In the genomic region with DNA sequence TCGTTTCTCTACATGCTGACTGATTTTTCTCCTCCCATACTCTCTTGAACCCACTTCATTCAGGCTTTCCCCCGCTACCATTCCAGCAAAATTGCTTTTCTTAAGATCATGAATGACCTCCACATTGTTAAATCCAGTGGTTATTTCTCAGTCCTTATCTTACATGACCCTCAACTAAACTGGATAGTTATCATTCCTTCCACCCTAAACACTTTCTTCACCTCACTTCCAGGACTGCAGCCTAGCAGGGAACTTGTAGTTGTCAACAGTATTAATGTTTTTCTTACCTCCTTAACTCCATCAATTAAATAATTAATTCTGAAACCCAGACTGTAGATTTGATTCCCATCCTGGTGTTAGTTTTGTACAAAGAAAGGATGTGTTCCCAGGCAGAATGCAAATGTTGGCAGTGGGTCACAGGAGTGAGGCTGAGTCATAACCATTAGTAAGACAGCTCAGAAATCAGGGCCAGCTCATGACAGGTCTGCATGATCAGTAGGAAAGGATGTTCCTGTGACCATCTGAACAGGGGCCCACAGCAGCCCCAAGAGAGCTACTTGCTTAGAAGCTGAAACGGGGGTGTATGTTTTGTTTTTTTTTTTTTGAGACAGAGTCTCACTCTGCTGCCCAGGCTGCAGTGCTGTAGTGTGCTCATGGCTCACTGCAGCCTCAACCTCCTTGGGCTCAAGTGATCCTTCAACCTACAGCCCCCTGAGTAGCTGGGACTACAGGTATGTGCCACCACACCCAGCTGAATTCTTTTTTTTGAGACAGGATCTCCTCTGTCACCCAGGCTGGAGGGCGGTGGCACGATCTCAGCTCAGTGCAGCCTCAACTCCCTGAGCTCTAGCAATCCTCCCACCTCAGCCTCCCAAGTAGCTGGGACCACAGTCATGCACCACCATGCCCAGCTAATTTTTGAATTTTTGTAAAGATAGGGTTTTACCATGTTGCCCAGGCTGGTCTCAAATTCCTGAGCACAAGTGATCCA, we compare ENCODE assay signal across 9 cellular contexts. TPM values are rescaled to one million over a fixed set of nuclear protein-coding genes. Genes with fewer than 3 reads are reported as not detected.
DNase-seq lines count a peak whose midpoint lies in the region; ATAC-seq and TF ChIP-seq lines count a peak whose summit lies in the region.
"Had no signal": no experiment of that assay in that cellular context is flagged by ENCODE, and none has a peak within 500 bp of the region (broad histone marks: within the 10 kb centered on the region; RNA-seq: fewer than 3 reads in every experiment).

No MANE protein-coding gene starts in this region.

- no peak for TF ChIP-seq RAD21 in SK-N-SH (IDR thresholded peaks at IDR 0.05; ENCODE audit: low read length)

- H2AFZ ChIP-seq in SK-N-SH (ENCODE audit: low read depth): 0 out of 2 replicates have a peak overlapping the region, but pooled peaks have one; percentile 3

- peaks cover 21% of the 10 kb centered on the region for H3F3A ChIP-seq in SK-N-SH (replicated peaks; ENCODE audit: insufficient read depth)

- TF ChIP-seq EP300 in SK-N-SH (IDR thresholded peaks at IDR 0.05; ENCODE audit: borderline replicate concordance in 1 of 2, low read depth in 1 of 2, low read length in 1 of 2): peak in 1 of 2 experiments; percentile 68; a peak in 2 of 4 replicates

- H3K4me3 ChIP-seq in BE2C (ENCODE audit: low read depth, low read length): no peak overlapping the region
- no peak overlapping the region for H3K4me3 ChIP-seq in SK-N-SH (ENCODE audit: low read depth in 2 of 2, low read length in 1 of 2)
- H3K4me3 ChIP-seq: tibial nerve had no signal

- H3K27ac ChIP-seq in SK-N-SH (ENCODE audit: low read depth in 2 of 2, low read length in 1 of 2): peak overlapping the region in 1 of 2 experiments; percentile 67; a peak in 2 of 4 replicates
- H3K27ac ChIP-seq: tibial nerve had no signal

- POLR2A ChIA-PET in SK-N-SH (lab: Yijun Ruan, JAX): no interaction called here

- no peaks in the 10 kb centered on the region for H3K27me3 ChIP-seq in BE2C
- H3K27me3 ChIP-seq in SK-N-SH (ENCODE audit: insufficient read depth): no peaks in the 10 kb centered on the region

- ATAC-seq in GM19035 (IDR thresholded peaks at IDR 0.05; ENCODE audit: unreplicated experiment): peak; percentile 75
- peak; percentile 57 for ATAC-seq in HG03097 (IDR thresholded peaks at IDR 0.05; ENCODE audit: low FRiP score, unreplicated experiment)

- no peak for TF ChIP-seq CTCF in BE2C (IDR thresholded peaks at IDR 0.05; ENCODE audit: low read depth, low read length)
- no peak for TF ChIP-seq CTCF in SK-N-SH (IDR thresholded peaks at IDR 0.05)

- no peaks in the 10 kb centered on the region for H3K79me2 ChIP-seq in SK-N-SH (ENCODE audit: insufficient read depth)

- H3K9me3 ChIP-seq in BE2C: no peaks in the 10 kb centered on the region
- H3K9me3 ChIP-seq in SK-N-SH: no peaks in the 10 kb centered on the region
- H3K9me3 ChIP-seq: tibial nerve had no signal

- 57% methylated on average over 5 of the region's 5 CpGs for WGBS in SK-N-SH (ENCODE audit: low lambda C conversion rate)

- no peaks in the 10 kb centered on the region for H4K20me1 ChIP-seq in SK-N-SH (ENCODE audit: insufficient read depth)

- CTCF ChIA-PET in SK-N-SH (lab: Yijun Ruan, JAX): interaction anchor here (0.6 to 0.9 kb wide), 3 partner anchors 10 to 327 kb away, joined by 3 read pairs; no protein-coding TSS in a partner anchor

- H3K9me2 ChIP-seq in SK-N-SH: no peaks in the 10 kb centered on the region

- H3K36me3 ChIP-seq in BE2C (no peaks in the 10 kb centered on the region), SK-N-SH (replicated peaks in 1 of 2; ENCODE audit: control insufficient read depth in 1 of 2, insufficient read depth in 2 of 2, low read length in 1 of 2) (no peaks in the 10 kb centered on the region)
- H3K36me3 ChIP-seq: tibial nerve had no signal

- H3K4me2 ChIP-seq in SK-N-SH: peak overlapping the region; percentile 29

- no peaks in the 10 kb centered on the region; the same call in 1 of the 2 replicates for H3K4me1 ChIP-seq in BE2C
- H3K4me1 ChIP-seq in SK-N-SH (ENCODE audit: control insufficient read depth in 1 of 2, insufficient read depth in 2 of 2, low read depth in 1 of 2, low read length in 1 of 2): peaks cover 0 to 18% of the 10 kb centered on the region in 2 experiments; a peak in 3 of 4 replicates
- H3K4me1 ChIP-seq: tibial nerve had no signal

- H3K9ac ChIP-seq in SK-N-SH: peak overlapping the region; percentile 58

- DNase-seq in BE2C: peak; percentile 34
- no peak for DNase-seq in SK-N-SH
- peak; percentile 92 for DNase-seq in kidney tubule cell (ENCODE audit: low spot score)
- no peak for DNase-seq in NCI-H1105 (lab: John Stamatoyannopoulos, UW)
- no peak for DNase-seq in epidermal melanocyte (ENCODE audit: insufficient read length, low spot score)
- no peak for DNase-seq in activated CD8-positive, alpha-beta memory T cell treated with anti-CD3 and anti-CD28 coated beads for 24 hours

TF ChIP-seq in SK-N-SH, 30 proteins besides CTCF, POLR2A, EP300 and RAD21 (continues in another document):
- peak; percentile 90 for TF ChIP-seq JUND (IDR thresholded peaks at IDR 0.05)
- TF ChIP-seq, protein P1, sequence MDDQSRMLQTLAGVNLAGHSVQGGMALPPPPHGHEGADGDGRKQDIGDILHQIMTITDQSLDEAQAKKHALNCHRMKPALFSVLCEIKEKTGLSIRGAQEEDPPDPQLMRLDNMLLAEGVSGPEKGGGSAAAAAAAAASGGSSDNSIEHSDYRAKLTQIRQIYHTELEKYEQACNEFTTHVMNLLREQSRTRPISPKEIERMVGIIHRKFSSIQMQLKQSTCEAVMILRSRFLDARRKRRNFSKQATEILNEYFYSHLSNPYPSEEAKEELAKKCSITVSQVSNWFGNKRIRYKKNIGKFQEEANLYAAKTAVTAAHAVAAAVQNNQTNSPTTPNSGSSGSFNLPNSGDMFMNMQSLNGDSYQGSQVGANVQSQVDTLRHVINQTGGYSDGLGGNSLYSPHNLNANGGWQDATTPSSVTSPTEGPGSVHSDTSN (IDR thresholded peaks at IDR 0.05): peak; percentile 91
- peak; percentile 89 for TF ChIP-seq TCF12 (IDR thresholded peaks at IDR 0.05)
- peak; percentile 48; the same call in 1 of the 2 replicates for TF ChIP-seq TEAD4 (IDR thresholded peaks at IDR 0.05; ENCODE audit: borderline replicate concordance, insufficient read depth)
- peak; percentile 74; the same call in 1 of the 2 replicates for TF ChIP-seq RFX5 (IDR thresholded peaks at IDR 0.05; ENCODE audit: low read length)
- TF ChIP-seq, protein P2, sequence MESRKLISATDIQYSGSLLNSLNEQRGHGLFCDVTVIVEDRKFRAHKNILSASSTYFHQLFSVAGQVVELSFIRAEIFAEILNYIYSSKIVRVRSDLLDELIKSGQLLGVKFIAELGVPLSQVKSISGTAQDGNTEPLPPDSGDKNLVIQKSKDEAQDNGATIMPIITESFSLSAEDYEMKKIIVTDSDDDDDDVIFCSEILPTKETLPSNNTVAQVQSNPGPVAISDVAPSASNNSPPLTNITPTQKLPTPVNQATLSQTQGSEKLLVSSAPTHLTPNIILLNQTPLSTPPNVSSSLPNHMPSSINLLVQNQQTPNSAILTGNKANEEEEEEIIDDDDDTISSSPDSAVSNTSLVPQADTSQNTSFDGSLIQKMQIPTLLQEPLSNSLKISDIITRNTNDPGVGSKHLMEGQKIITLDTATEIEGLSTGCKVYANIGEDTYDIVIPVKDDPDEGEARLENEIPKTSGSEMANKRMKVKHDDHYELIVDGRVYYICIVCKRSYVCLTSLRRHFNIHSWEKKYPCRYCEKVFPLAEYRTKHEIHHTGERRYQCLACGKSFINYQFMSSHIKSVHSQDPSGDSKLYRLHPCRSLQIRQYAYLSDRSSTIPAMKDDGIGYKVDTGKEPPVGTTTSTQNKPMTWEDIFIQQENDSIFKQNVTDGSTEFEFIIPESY (IDR thresholded peaks at IDR 0.05; ENCODE audit: borderline replicate concordance, low read depth): 0 out of 2 replicates have a peak, but pooled peaks have one; percentile 20
- TF ChIP-seq, protein P3, sequence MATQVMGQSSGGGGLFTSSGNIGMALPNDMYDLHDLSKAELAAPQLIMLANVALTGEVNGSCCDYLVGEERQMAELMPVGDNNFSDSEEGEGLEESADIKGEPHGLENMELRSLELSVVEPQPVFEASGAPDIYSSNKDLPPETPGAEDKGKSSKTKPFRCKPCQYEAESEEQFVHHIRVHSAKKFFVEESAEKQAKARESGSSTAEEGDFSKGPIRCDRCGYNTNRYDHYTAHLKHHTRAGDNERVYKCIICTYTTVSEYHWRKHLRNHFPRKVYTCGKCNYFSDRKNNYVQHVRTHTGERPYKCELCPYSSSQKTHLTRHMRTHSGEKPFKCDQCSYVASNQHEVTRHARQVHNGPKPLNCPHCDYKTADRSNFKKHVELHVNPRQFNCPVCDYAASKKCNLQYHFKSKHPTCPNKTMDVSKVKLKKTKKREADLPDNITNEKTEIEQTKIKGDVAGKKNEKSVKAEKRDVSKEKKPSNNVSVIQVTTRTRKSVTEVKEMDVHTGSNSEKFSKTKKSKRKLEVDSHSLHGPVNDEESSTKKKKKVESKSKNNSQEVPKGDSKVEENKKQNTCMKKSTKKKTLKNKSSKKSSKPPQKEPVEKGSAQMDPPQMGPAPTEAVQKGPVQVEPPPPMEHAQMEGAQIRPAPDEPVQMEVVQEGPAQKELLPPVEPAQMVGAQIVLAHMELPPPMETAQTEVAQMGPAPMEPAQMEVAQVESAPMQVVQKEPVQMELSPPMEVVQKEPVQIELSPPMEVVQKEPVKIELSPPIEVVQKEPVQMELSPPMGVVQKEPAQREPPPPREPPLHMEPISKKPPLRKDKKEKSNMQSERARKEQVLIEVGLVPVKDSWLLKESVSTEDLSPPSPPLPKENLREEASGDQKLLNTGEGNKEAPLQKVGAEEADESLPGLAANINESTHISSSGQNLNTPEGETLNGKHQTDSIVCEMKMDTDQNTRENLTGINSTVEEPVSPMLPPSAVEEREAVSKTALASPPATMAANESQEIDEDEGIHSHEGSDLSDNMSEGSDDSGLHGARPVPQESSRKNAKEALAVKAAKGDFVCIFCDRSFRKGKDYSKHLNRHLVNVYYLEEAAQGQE (IDR thresholded peaks at IDR 0.05; ENCODE audit: low read depth, low read length): no peak
- no peak for TF ChIP-seq RXRA (IDR thresholded peaks at IDR 0.05; ENCODE audit: borderline replicate concordance, low read depth)
- TF ChIP-seq POLR2AphosphoS5 (IDR thresholded peaks at IDR 0.05; ENCODE audit: low read depth, low read length): peak; percentile 62; the same call in 1 of the 2 replicates
- TF ChIP-seq FOSL2 (IDR thresholded peaks at IDR 0.05; ENCODE audit: borderline replicate concordance, low read depth): peak; percentile 89
- no peak for TF ChIP-seq CHD2 (IDR thresholded peaks at IDR 0.05; ENCODE audit: low read length, partially characterized antibody)
- TF ChIP-seq NFIC (IDR thresholded peaks at IDR 0.05; ENCODE audit: borderline replicate concordance): peak; percentile 95
- no peak; the same call in 1 of the 2 replicates for TF ChIP-seq FOXM1 (IDR thresholded peaks at IDR 0.05; ENCODE audit: low read depth)
- no peak for TF ChIP-seq TAF1 (IDR thresholded peaks at IDR 0.05; ENCODE audit: borderline replicate concordance, low read depth, low read length)

RNA-seq across cellular contexts. Expression of gene BCL2L10, which starts 9.1 kb away (rescaled TPM):
- not detected for polyA plus RNA-seq in BE2C (2012; ENCODE audit: insufficient read depth, insufficient read length, low read depth)
- 0.10 and 0.16 TPM in 2 replicates for polyA plus RNA-seq in SK-N-SH (2012; rRNA removed)
- polyA plus RNA-seq in SK-N-SH (2012; cell fraction: cytosol; rRNA removed): 0.05 and 0.08 TPM in 2 replicates
- polyA plus RNA-seq in SK-N-SH (2012; cell fraction: nucleus; rRNA removed): 0.68 and 1.3 TPM in 2 replicates

Comparison
In these comparisons a context has a peak if more than half of its experiments do, and no peak if none do; other contexts are left out.
1. DNase-seq: peak in BE2C (single experiment) and kidney tubule cell (single experiment); none in SK-N-SH (single experiment), NCI-H1105 (single experiment), epidermal melanocyte (single experiment) and activated CD8-positive, alpha-beta memory T cell treated with anti-CD3 and anti-CD28 coated beads for 24 hours (single experiment).